Comparison of ENCODE assay signal across 24 cellular contexts in the genomic region with DNA sequence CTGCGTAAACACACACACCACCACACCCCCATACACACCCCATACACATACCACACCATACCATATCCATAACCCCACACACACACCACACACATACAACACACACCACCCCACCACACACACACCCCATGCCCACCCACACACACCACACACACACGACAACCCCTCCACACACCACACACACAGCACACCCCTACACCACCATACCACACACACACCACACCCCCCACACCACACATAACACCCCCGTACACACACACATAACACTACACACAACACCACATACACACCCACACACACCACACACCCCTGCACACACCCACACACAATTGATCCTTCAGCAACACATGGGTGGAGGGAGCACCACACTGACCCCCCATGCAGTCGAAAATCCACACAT.
"Had no signal": no experiment of that assay in that cellular context is flagged by ENCODE, and none has a peak within 500 bp of the region (broad histone marks: within the 10 kb centered on the region; RNA-seq: fewer than 3 reads in every experiment).

No MANE protein-coding gene starts in this region.

- H3K9ac ChIP-seq: neural progenitor cell had no signal

- H3K4me2 ChIP-seq: neural progenitor cell, smooth muscle cell had no signal

- H3K27ac Mint-ChIP-seq: immature natural killer cell; natural killer cell; nephron progenitor cell; neural progenitor cell; progenitor cell of endocrine pancreas; stimulated activated naive B cell treated with anti-CD40 and anti-IgM and Interleukin-4, amounts not matched to agents 10 μg/mL and 1 μg/mL and 100 μg/mL, for 72 hours; stimulated activated naive CD8-positive, alpha-beta T cell treated with anti-CD3 and anti-CD28 coated beads, Interleukin-15, Interleukin-2, amounts not matched to agents 100 ng/mL and 50 ng/mL, for 24 hours; type B pancreatic cell had no signal

- H3K36me3 Mint-ChIP-seq: immature natural killer cell; natural killer cell; neural progenitor cell; stimulated activated naive B cell treated with anti-CD40 and anti-IgM and Interleukin-4, amounts not matched to agents 10 μg/mL and 1 μg/mL and 100 μg/mL, for 72 hours; type B pancreatic cell had no signal

- ATAC-seq: left colon; left lung; natural killer cell; right lobe of liver; stimulated activated naive B cell treated with anti-CD40 and anti-IgM and Interleukin-4, amounts not matched to agents 10 μg/mL and 1 μg/mL and 100 μg/mL, for 72 hours had no signal

- H3K36me3 ChIP-seq: left lung, lower lobe of right lung, neural progenitor cell, ovary, right atrium auricular region, right lobe of liver, tibial nerve had no signal

- H3K4me1 Mint-ChIP-seq: immature natural killer cell; natural killer cell; nephron progenitor cell; neural progenitor cell; stimulated activated naive B cell treated with anti-CD40 and anti-IgM and Interleukin-4, amounts not matched to agents 10 μg/mL and 1 μg/mL and 100 μg/mL, for 72 hours had no signal

- H3K27me3 ChIP-seq: left lung, neural progenitor cell, ovary, right atrium auricular region, right lobe of liver, tibial nerve had no signal

- H3K4me3 ChIP-seq: left lung, lower lobe of right lung, neural progenitor cell, ovary, right atrium auricular region, right lobe of liver, smooth muscle cell, tibial nerve had no signal

- H3K4me1 ChIP-seq: left lung, lower lobe of right lung, neural progenitor cell, right atrium auricular region, right lobe of liver, tibial nerve had no signal

- H3K27ac ChIP-seq: left lung, lower lobe of right lung, neural progenitor cell, ovary, right atrium auricular region, right lobe of liver, tibial nerve had no signal

- DNase-seq: hypothalamus; immature natural killer cell; kidney; left colon; left lung; lower lobe of right lung; mammary epithelial cell; mesenchymal stem cell; natural killer cell; nephron progenitor cell; ovary; right lobe of liver; stimulated activated CD4-positive, alpha-beta T cell treated with anti-CD3 and anti-CD28 coated beads, Interleukin-15, amount 100 ng/mL, for 24 hours; stimulated activated CD4-positive, alpha-beta T cell treated with anti-CD3 and anti-CD28 coated beads, Interleukin-2, amount 100 ng/mL, for 24 hours; stimulated activated CD4-positive, alpha-beta T cell treated with anti-CD3 and anti-CD28 coated beads, Interleukin-4, amount 100 ng/mL, for 1 hour; stimulated activated naive B cell treated with anti-CD40 and anti-IgM and Interleukin-4, amounts not matched to agents 10 μg/mL and 1 μg/mL and 100 μg/mL, for 72 hours; substantia nigra had no signal

- H2AFZ ChIP-seq: neural progenitor cell had no signal

- H3K4me3 Mint-ChIP-seq: immature natural killer cell; natural killer cell; nephron progenitor cell; neural progenitor cell; stimulated activated naive B cell treated with anti-CD40 and anti-IgM and Interleukin-4, amounts not matched to agents 10 μg/mL and 1 μg/mL and 100 μg/mL, for 72 hours; stimulated activated naive CD8-positive, alpha-beta T cell treated with anti-CD3 and anti-CD28 coated beads, Interleukin-15, Interleukin-2, amounts not matched to agents 100 ng/mL and 50 ng/mL, for 24 hours; type B pancreatic cell had no signal

- H3K9me3 Mint-ChIP-seq: immature natural killer cell; natural killer cell; stimulated activated naive CD8-positive, alpha-beta T cell treated with anti-CD3 and anti-CD28 coated beads, Interleukin-15, Interleukin-2, amounts not matched to agents 100 ng/mL and 50 ng/mL, for 24 hours; type B pancreatic cell had no signal

- H3K9me3 ChIP-seq: left lung, lower lobe of right lung, ovary, right atrium auricular region, right lobe of liver, tibial nerve had no signal

- H3K27me3 Mint-ChIP-seq: progenitor cell of endocrine pancreas, type B pancreatic cell had no signal
